27 cellular contexts compared by ENCODE assay signal in the genomic region with DNA sequence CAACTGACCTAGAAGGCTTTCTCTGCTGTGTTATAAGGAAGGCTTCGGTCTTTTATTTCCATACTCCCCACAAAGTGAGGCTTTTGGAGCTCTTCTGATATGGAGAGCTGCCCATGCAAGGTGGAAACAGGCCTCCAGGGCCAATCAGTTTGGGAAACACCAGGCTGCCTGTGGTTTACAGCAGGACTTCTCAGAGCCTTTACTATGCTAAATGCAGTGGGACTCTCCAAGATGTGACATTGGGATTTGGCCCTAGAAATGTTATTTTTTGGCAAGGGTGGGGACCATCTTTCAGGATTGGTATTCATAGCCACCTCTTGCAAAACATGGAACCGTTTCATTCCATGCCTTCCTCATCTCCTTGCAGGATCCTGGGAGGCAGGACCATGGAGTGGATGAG.
"Had no signal": no experiment of that assay in that cellular context is flagged by ENCODE, and none has a peak within 500 bp of the region (broad histone marks: within the 10 kb centered on the region; RNA-seq: fewer than 3 reads in every experiment).

No MANE protein-coding gene starts in this region.

- H3K27ac Mint-ChIP-seq: activated B cell treated with CpG ODN at 0.5 μM for 24 hours; activated CD4-positive, alpha-beta T cell treated with anti-CD3 and anti-CD28 coated beads for 36 hours; activated CD8-positive, alpha-beta memory T cell treated with anti-CD3 and anti-CD28 coated beads, Interleukin-2, amount 10 ng/mL, durations not matched to agents 7 days and 5 days; activated CD8-positive, alpha-beta T cell treated with anti-CD3 and anti-CD28 coated beads, Interleukin-2, amount 10 ng/mL, durations not matched to agents 7 days and 5 days; activated naive CD8-positive, alpha-beta T cell; activated T-cell treated with anti-CD3 and anti-CD28 coated beads, Interleukin-2, amount 50 U/mL, for 72 hours; effector memory CD8-positive, alpha-beta T cell; T-helper 2 cell treated with Interferon-gamma antibody and Interleukin-4, amounts not matched to agents 5 μg/mL and 100 μg/mL, for 36 hours had no signal

- H3K36me3 ChIP-seq: adrenal gland had no signal

- H3K4me3 Mint-ChIP-seq: activated B cell treated with CpG ODN at 0.5 μM for 24 hours; activated CD4-positive, alpha-beta T cell treated with anti-CD3 and anti-CD28 coated beads for 36 hours; activated CD8-positive, alpha-beta memory T cell treated with anti-CD3 and anti-CD28 coated beads, Interleukin-2, amount 10 ng/mL, durations not matched to agents 7 days and 5 days; activated CD8-positive, alpha-beta T cell treated with anti-CD3 and anti-CD28 coated beads, Interleukin-2, amount 10 ng/mL, durations not matched to agents 7 days and 5 days; activated naive CD8-positive, alpha-beta T cell; activated T-cell treated with anti-CD3 and anti-CD28 coated beads, Interleukin-2, amount 50 U/mL, for 72 hours; effector memory CD8-positive, alpha-beta T cell; T-helper 2 cell treated with Interferon-gamma antibody and Interleukin-4, amounts not matched to agents 5 μg/mL and 100 μg/mL, for 36 hours had no signal

- H3K9me3 ChIP-seq: adrenal gland, body of pancreas, testis had no signal

- H3K9me3 Mint-ChIP-seq: activated B cell treated with CpG ODN at 0.5 μM for 24 hours; activated T-cell treated with anti-CD3 and anti-CD28 coated beads, Interleukin-2, amount 50 U/mL, for 72 hours; effector memory CD8-positive, alpha-beta T cell; T-helper 2 cell treated with Interferon-gamma antibody and Interleukin-4, amounts not matched to agents 5 μg/mL and 100 μg/mL, for 36 hours had no signal

- H3K36me3 Mint-ChIP-seq: activated CD8-positive, alpha-beta memory T cell treated with anti-CD3 and anti-CD28 coated beads, Interleukin-2, amount 10 ng/mL, durations not matched to agents 7 days and 5 days; activated naive CD8-positive, alpha-beta T cell had no signal

- H3K27me3 ChIP-seq: adrenal gland, body of pancreas, testis had no signal

- H3K27me3 Mint-ChIP-seq: activated B cell treated with CpG ODN at 0.5 μM for 24 hours; activated CD4-positive, alpha-beta T cell treated with anti-CD3 and anti-CD28 coated beads for 36 hours; activated CD8-positive, alpha-beta memory T cell treated with anti-CD3 and anti-CD28 coated beads, Interleukin-2, amount 10 ng/mL, durations not matched to agents 7 days and 5 days; activated naive CD8-positive, alpha-beta T cell; effector memory CD8-positive, alpha-beta T cell had no signal

- DNase-seq: activated B cell treated with CpG ODN at 0.5 μM for 24 hours; activated CD4-positive, alpha-beta T cell treated with anti-CD3 and anti-CD28 coated beads for 36 hours; activated CD8-positive, alpha-beta memory T cell treated with anti-CD3 and anti-CD28 coated beads, Interleukin-2, amount 10 ng/mL, durations not matched to agents 7 days and 5 days; activated CD8-positive, alpha-beta T cell treated with anti-CD3 and anti-CD28 coated beads, Interleukin-2, amount 10 ng/mL, durations not matched to agents 7 days and 5 days; activated effector memory CD4-positive, alpha-beta T cell treated with Interleukin-2 at 50 U/mL for 16 hours; activated naive CD4-positive, alpha-beta T cell treated with Interleukin-2 at 50 U/mL for 16 hours; activated T-cell treated with anti-CD3 and anti-CD28 coated beads, Interleukin-2, amount 50 U/mL, for 72 hours; adrenal gland; aorta; body of pancreas; caudate nucleus; cortex of kidney; effector memory CD8-positive, alpha-beta T cell; erythroblast; head of caudate nucleus; kidney glomerular epithelial cell; mammary epithelial cell; occipital lobe; stimulated activated CD4-positive, alpha-beta T cell treated with anti-CD3 and anti-CD28 coated beads, Interleukin-15, amount 100 ng/mL, for 24 hours; stimulated activated CD4-positive, alpha-beta T cell treated with anti-CD3 and anti-CD28 coated beads, Interleukin-2, amount 100 ng/mL, for 24 hours; stimulated activated naive CD4-positive, alpha-beta T cell; T-helper 1 cell; testis; trophoblast cell had no signal

- H3K4me3 ChIP-seq: adrenal gland, body of pancreas, smooth muscle cell, testis had no signal

- ATAC-seq: activated CD4-positive, alpha-beta T cell treated with anti-CD3 and anti-CD28 coated beads for 36 hours; activated CD8-positive, alpha-beta memory T cell treated with anti-CD3 and anti-CD28 coated beads, Interleukin-2, amount 10 ng/mL, durations not matched to agents 7 days and 5 days; activated CD8-positive, alpha-beta T cell treated with anti-CD3 and anti-CD28 coated beads, Interleukin-2, amount 10 ng/mL, durations not matched to agents 7 days and 5 days; activated T-cell treated with anti-CD3 and anti-CD28 coated beads, Interleukin-2, amount 50 U/mL, for 72 hours; body of pancreas; effector memory CD8-positive, alpha-beta T cell had no signal
